ENCODE assay signal across 1 cellular context in the genomic region with DNA sequence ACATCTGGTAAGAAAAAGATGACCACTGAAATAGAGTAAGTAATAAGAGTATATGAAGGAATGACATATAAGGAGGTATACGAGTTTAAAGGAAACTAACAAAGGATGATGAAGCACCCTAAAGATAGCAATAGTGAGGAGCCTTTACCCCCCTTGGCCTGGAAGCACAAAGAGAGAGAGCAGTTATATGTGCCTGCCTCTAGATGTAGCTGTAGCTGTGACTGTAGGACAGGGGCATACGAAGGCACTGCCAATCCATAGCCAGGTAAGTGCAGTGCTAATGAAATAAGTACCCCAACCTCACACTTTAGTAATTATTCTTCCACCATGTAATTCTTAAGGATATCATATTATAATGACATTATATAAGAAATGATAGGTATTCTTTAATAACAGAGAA.
TF ChIP-seq lines count a peak whose summit lies in the region.

No MANE protein-coding gene starts in this region.

TF ChIP-seq in GM23338, 12 proteins besides CTCF, POLR2A, EP300 and RAD21:
- TF ChIP-seq REST (IDR thresholded peaks at IDR 0.05; ENCODE audit: unreplicated experiment) (no peak), ZNF331 (CRISPR knock-in tag; IDR thresholded peaks at IDR 0.05; ENCODE audit: low read depth) (no peak), POLR2AphosphoS5 (IDR thresholded peaks at IDR 0.05; ENCODE audit: low read depth) (no peak), NANOG (IDR thresholded peaks at IDR 0.05; ENCODE audit: borderline replicate concordance) (no peak), CREB1 (CRISPR knock-in tag; IDR thresholded peaks at IDR 0.05; ENCODE audit: low read depth) (no peak)
